3 cellular contexts compared by ENCODE assay signal in genomic region chr16:5095145-5095845, GRCh38. TPM values are rescaled to one million over a fixed set of nuclear protein-coding genes. Genes with fewer than 3 reads are reported as not detected.
"Had no signal": no experiment of that assay in that cellular context is flagged by ENCODE, and none has a peak within 500 bp of the region (broad histone marks: within the 10 kb centered on the region; RNA-seq: fewer than 3 reads in every experiment).

No MANE protein-coding gene starts in this region.

RNA-seq across cellular contexts. Expression of gene C16orf89, which starts 29.5 kb away (rescaled TPM):
- total RNA-seq: gastrocnemius medialis; natural killer cell treated with Interleukin-12 subunit alpha and Interleukin-12 subunit beta and Interleukin-15 and Interleukin-18, amount 100 ng/mL, for 72 hours; smooth muscle cell had no signal
- polyA plus RNA-seq: smooth muscle cell had no signal
